In the genomic region with DNA sequence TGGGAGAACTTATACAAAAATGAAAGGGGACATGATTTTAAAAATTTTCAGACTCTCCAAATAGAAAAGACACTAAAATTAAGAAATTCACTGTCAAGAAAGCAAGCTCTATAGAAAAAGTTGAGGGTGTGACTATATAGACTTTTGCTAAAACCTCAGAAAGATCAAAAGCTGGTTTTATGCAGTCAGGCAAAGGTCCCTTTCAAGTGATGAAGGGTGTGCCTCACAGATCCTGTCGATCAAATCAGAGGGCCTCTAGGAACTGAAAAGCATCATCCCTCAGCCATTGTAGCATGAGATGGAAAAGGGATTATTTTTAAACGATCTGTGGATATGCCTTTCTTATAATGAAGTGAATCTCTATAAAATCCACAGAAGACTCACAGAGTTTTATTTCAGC, we compare ENCODE assay signal across 22 cellular contexts.
"Had no signal": no experiment of that assay in that cellular context is flagged by ENCODE, and none has a peak within 500 bp of the region (broad histone marks: within the 10 kb centered on the region; RNA-seq: fewer than 3 reads in every experiment).

No MANE protein-coding gene starts in this region.

- H3K27me3 Mint-ChIP-seq: activated naive CD8-positive, alpha-beta T cell; activated T-cell treated with anti-CD3 and anti-CD28 coated beads, Interleukin-2, amount 50 U/mL, for 24 hours had no signal

- H3K36me3 Mint-ChIP-seq: activated naive CD8-positive, alpha-beta T cell; WTC11 had no signal

- H3K4me3 Mint-ChIP-seq: activated naive CD8-positive, alpha-beta T cell; activated T-cell treated with anti-CD3 and anti-CD28 coated beads, Interleukin-2, amount 50 U/mL, for 24 hours; endodermal cell; nephron; WTC11 had no signal

- H3K27ac Mint-ChIP-seq: activated T-cell treated with anti-CD3 and anti-CD28 coated beads, Interleukin-2, amount 50 U/mL, for 24 hours; endodermal cell; nephron had no signal

- H3K4me1 Mint-ChIP-seq: nephron had no signal

- DNase-seq: activated CD8-positive, alpha-beta memory T cell treated with anti-CD3 and anti-CD28 coated beads for 24 hours; activated CD8-positive, alpha-beta memory T cell treated with anti-CD3 and anti-CD28 coated beads, Interleukin-2, amount 50 U/mL, for 4 hours; activated T-cell treated with anti-CD3 and anti-CD28 coated beads, Interleukin-2, amount 50 U/mL, for 24 hours; amniotic stem cell; cerebellar nuclear complex; cortex of kidney; endodermal cell; heart left ventricle; left ventricle myocardium superior; mammary epithelial cell; midbrain; pancreas; right cardiac atrium; SK-N-SH; stimulated activated CD4-positive, alpha-beta T cell treated with anti-CD3 and anti-CD28 coated beads, Interleukin-4, amount 100 ng/mL, for 24 hours; stimulated activated naive CD8-positive, alpha-beta T cell treated with anti-CD3 and anti-CD28 coated beads, Interleukin-15, Interleukin-2, amounts not matched to agents 100 U/mL and 50 U/mL, for 24 hours; T1000; thyroid gland; upper lobe of right lung had no signal

- ATAC-seq: heart left ventricle; left ventricle myocardium superior; pancreas; right cardiac atrium; stimulated activated naive CD8-positive, alpha-beta T cell treated with anti-CD3 and anti-CD28 coated beads, Interleukin-15, Interleukin-2, amounts not matched to agents 100 U/mL and 50 U/mL, for 24 hours; upper lobe of right lung; WTC11 had no signal

- H3K9me3 Mint-ChIP-seq: activated T-cell treated with anti-CD3 and anti-CD28 coated beads, Interleukin-2, amount 50 U/mL, for 24 hours; endodermal cell; nephron; WTC11 had no signal
